ENCODE assay signal across 1 cellular context in the genomic region with DNA sequence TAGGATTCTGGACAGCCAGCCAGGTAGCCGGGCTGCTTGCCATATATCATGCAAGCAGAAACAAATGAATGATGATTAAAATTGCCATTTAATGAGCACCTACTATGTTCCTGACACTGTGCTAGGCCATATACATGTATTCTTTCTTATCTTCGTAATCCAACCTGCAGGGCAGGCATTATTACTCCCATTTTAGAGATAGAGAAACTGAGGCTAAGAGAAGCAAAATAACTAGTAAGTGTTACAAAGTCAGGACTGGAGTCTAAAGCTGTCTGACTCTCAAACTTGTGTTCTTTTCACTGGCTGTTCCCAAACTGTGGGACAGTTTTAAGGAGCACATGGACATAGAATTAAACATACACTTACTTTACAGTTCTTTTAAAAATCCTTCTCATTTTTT.
TF ChIP-seq lines count a peak whose summit lies in the region.

No MANE protein-coding gene starts in this region.

TF ChIP-seq in SK-N-SH, 30 proteins besides CTCF, POLR2A, EP300 and RAD21 (continued from another document):
- TF ChIP-seq REST (IDR thresholded peaks at IDR 0.05; ENCODE audit: low read depth, low read length) (no peak), NRF1 (IDR thresholded peaks at IDR 0.05; ENCODE audit: low read depth, low read length) (no peak), EZH2phosphoT487 (IDR thresholded peaks at IDR 0.05; ENCODE audit: borderline replicate concordance, low read depth) (no peak)
